In the genomic region with DNA sequence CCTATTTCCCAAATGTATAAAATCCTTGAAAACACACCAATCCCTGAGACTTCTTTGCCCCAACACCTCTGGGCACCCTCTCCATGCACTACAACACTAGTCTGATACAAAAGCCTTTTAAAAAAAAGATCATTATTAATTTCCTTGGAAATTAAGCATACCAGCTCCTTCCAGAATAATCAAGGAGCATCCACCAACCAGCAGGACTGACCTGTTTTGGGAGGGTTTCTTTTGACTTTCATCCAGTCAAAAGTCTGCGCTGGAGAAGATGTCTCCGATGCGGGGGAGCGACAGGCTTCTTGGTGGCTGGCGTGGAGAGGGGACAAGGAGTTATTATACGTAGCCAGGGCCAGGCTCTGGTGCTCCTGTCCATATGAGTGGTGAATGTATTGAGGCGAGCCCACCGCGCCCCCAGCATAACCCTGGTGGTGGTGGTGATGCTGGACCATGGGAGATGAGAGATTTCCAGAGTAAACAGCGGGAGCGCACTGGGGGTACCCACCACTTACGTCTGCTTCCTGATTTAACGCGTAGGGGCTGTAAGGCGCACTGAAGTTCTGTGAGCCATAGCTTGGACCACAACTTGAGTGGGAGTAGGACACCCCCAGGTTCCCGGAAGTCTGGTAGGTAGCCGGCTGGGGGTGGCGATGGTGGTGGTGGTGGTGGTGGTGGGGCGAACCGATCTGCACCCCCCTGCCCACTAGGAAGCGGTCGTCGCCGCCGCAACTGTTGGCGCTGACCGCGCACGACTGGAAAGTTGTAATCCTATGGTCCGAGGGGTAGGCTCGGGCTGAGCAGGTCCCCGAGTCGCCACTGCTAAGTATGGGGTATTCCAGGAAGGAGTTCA, we compare ENCODE assay signal across 2 cellular contexts.
TF ChIP-seq lines count a peak whose summit lies in the region.

No MANE protein-coding gene starts in this region.

TF ChIP-seq in A549, 52 proteins besides CTCF, POLR2A, EP300 and RAD21:
- TF ChIP-seq E2F6 (IDR thresholded peaks at IDR 0.05; ENCODE audit: borderline replicate concordance, low read depth): no peak
- no peak for TF ChIP-seq KDM1A (IDR thresholded peaks at IDR 0.05; ENCODE audit: low read depth)

TF ChIP-seq in GM23338, 12 proteins besides CTCF, POLR2A, EP300 and RAD21:
- TF ChIP-seq JUNB (IDR thresholded peaks at IDR 0.05; ENCODE audit: unreplicated experiment) (no peak), EZH2 (IDR thresholded peaks at IDR 0.05; ENCODE audit: low read depth, unreplicated experiment) (peak; percentile 92), EZH2phosphoT487 (IDR thresholded peaks at IDR 0.05; ENCODE audit: unreplicated experiment) (peak; percentile 50)
